Comparison of ENCODE assay signal across 8 cellular contexts in genomic region chrX:72238721-72239475, GRCh38. TPM values are rescaled to one million over a fixed set of nuclear protein-coding genes. Genes with fewer than 3 reads are reported as not detected.
DNase-seq lines count a peak whose midpoint lies in the region; ATAC-seq and TF ChIP-seq lines count a peak whose summit lies in the region.

A gene with protein sequence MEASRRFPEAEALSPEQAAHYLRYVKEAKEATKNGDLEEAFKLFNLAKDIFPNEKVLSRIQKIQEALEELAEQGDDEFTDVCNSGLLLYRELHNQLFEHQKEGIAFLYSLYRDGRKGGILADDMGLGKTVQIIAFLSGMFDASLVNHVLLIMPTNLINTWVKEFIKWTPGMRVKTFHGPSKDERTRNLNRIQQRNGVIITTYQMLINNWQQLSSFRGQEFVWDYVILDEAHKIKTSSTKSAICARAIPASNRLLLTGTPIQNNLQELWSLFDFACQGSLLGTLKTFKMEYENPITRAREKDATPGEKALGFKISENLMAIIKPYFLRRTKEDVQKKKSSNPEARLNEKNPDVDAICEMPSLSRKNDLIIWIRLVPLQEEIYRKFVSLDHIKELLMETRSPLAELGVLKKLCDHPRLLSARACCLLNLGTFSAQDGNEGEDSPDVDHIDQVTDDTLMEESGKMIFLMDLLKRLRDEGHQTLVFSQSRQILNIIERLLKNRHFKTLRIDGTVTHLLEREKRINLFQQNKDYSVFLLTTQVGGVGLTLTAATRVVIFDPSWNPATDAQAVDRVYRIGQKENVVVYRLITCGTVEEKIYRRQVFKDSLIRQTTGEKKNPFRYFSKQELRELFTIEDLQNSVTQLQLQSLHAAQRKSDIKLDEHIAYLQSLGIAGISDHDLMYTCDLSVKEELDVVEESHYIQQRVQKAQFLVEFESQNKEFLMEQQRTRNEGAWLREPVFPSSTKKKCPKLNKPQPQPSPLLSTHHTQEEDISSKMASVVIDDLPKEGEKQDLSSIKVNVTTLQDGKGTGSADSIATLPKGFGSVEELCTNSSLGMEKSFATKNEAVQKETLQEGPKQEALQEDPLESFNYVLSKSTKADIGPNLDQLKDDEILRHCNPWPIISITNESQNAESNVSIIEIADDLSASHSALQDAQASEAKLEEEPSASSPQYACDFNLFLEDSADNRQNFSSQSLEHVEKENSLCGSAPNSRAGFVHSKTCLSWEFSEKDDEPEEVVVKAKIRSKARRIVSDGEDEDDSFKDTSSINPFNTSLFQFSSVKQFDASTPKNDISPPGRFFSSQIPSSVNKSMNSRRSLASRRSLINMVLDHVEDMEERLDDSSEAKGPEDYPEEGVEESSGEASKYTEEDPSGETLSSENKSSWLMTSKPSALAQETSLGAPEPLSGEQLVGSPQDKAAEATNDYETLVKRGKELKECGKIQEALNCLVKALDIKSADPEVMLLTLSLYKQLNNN (minus strand): TSS chrX:72239027. CDS start chrX:72238911, 116 bp downstream.

- H3K4me3 ChIP-seq in Peyer's patch (peak within 1 kb of the TSS; percentile 17 to 44 (median 31)), esophagus squamous epithelium (peak within 1 kb of the TSS; percentile 29 to 57 (median 41))

- intact Hi-C loops in esophagus squamous epithelium (cut with DNase I): no loop called here

- DNase-seq in DMS153 (lab: John Stamatoyannopoulos, UW) (peak; percentile 69), HuH-7.5 (ENCODE audit: low spot score) (peak; percentile 84), Peyer's patch (peak; percentile 70 to 89 (median 89)), esophagus squamous epithelium (lab: John Stamatoyannopoulos, UW) (peak; percentile 25), naive B cell (peak; percentile 79)
- peak; percentile 89 for DNase-seq in activated T-cell treated with anti-CD3 and anti-CD28 coated beads, Interleukin-2, amount 50 U/mL, for 48 hours
- peak; percentile 69 to 72 for DNase-seq in stimulated activated CD8-positive, alpha-beta memory T cell treated with anti-CD3 and anti-CD28 coated beads, Interleukin-7, amount 100 ng/mL, for 48 hours (ENCODE audit: extremely low read depth in 1 of 2, low read depth in 1 of 2)

- no peaks in the 10 kb centered on the region for H3K27me3 ChIP-seq in Peyer's patch
- no peaks in the 10 kb centered on the region for H3K27me3 ChIP-seq in esophagus squamous epithelium

- H3K27ac ChIP-seq in Peyer's patch: peak within 1 kb of the TSS in 3 of 4 donors; percentile 19 to 43 (median 22)
- H3K27ac ChIP-seq in esophagus squamous epithelium: peak within 1 kb of the TSS; percentile 43 to 58 (median 53)

- H3K27ac Mint-ChIP-seq in naive B cell: peak within 1 kb of the TSS; percentile 7 to 88 (median 56)

- H3K4me1 ChIP-seq in Peyer's patch: no peaks in the 10 kb centered on the region
- peaks cover 0 to 7% (median 0%) of the 10 kb centered on the region in 3 donors for H3K4me1 ChIP-seq in esophagus squamous epithelium

- H3K27me3 Mint-ChIP-seq in naive B cell: no peaks in the 10 kb centered on the region

- no peak for TF ChIP-seq POLR2A in Peyer's patch (IDR thresholded peaks at IDR 0.05)
- peak in 2 of 4 donors; percentile 14 to 20 for TF ChIP-seq POLR2A in esophagus squamous epithelium (IDR thresholded peaks at IDR 0.05)

- H3K9me3 Mint-ChIP-seq in naive B cell: no peaks in the 10 kb centered on the region

- H3K36me3 ChIP-seq in Peyer's patch (no peaks in the 10 kb centered on the region), esophagus squamous epithelium (no peaks in the 10 kb centered on the region)

- H3K4me1 Mint-ChIP-seq in naive B cell: peaks cover 0 to 8% (median 3%) of the 10 kb centered on the region in 3 donors

- no peaks in the 10 kb centered on the region for H3K9me3 ChIP-seq in Peyer's patch
- no peaks in the 10 kb centered on the region for H3K9me3 ChIP-seq in esophagus squamous epithelium

- 67% methylated on average over 24 of the region's 59 CpGs; no CpG with 5 or more reads in 1 of the 2 donors for WGBS in esophagus squamous epithelium, 2 donors

- peaks cover 0 to 4% of the 10 kb centered on the region in 2 donors for H3K36me3 Mint-ChIP-seq in naive B cell

- ATAC-seq in GM21528 (IDR thresholded peaks at IDR 0.05; ENCODE audit: low FRiP score, unreplicated experiment) (peak; percentile 97), naive B cell (ENCODE audit: low read depth in 2 of 2) (peak; percentile 97 to 98)

- H3K4me3 Mint-ChIP-seq in naive B cell: peak within 1 kb of the TSS; percentile 59 to 89 (median 74)

- TF ChIP-seq CTCF in Peyer's patch (IDR thresholded peaks at IDR 0.05) (no peak), esophagus squamous epithelium (IDR thresholded peaks at IDR 0.05) (no peak)

RNA-seq across cellular contexts. Expression of the gene that starts here (rescaled TPM):
- 1 to 10 TPM in 1 of 4 donors, under 1 TPM in 3; 0.18 to 5.8 (median 0.65) TPM for total RNA-seq in Peyer's patch
- total RNA-seq in esophagus squamous epithelium: 1 to 10 TPM in 3 of 4 donors, under 1 TPM in 1; 0.76 to 6.4 (median 3.2) TPM
- under 1 TPM in 5 of 6 donors, not detected in 1; 0.30 to 0.85 (median 0.54) TPM for polyA plus RNA-seq in naive B cell (ENCODE audit: low read depth in 6 of 6)

Comparison
In these comparisons a context has a peak if more than half of its experiments do, and no peak if none do; other contexts are left out.
1. Peak in every context shown above with its lines: DNase-seq, ATAC-seq, H3K4me3 ChIP-seq and H3K27ac ChIP-seq.
2. Peak in DNase-seq and ATAC-seq in naive B cell; RNA of the gene not detected or under 1 TPM.
3. DNase-seq: peak in every context shown above with its lines; median percentile 89 in Peyer's patch; 89 in activated T-cell treated with anti-CD3 and anti-CD28 coated beads, Interleukin-2, amount 50 U/mL, for 48 hours; 84 in HuH-7.5; 79 in naive B cell; 70 in stimulated activated CD8-positive, alpha-beta memory T cell treated with anti-CD3 and anti-CD28 coated beads, Interleukin-7, amount 100 ng/mL, for 48 hours; 69 in DMS153; 25 in esophagus squamous epithelium.